In the genomic region with DNA sequence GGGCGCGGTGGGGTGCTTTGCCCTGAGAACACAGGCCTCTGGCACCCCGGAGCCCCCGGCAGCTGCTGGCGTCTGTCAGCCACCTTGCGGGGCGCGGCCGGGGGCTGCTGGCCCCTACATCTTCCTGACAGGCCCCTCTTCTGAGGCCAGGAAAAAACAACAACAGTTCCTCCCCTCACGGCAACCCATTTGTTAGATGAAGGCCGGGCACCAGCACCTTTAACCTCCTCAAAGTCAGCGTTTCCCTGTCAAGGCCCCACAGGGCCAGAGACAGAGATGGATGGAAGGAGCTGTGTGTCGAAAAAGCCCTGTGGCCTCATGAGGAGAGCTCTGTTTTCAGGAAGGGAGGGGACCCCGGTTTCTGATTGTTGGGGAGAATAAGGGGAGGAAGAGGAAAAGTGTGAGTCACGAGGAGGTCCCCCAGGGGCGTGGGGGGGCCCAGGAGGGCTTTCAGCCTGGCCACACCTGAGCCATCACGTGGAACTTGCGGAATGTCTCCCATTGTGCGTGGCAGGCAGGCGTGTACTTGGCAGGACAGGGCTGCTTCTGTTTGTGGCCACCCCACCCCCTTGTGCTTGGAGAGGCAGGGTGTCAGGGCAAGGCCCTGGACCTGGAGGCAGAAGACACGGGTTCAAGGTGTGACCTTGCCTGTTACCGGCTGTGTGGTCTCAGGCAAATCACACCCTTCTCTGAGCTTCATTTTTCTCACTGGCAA, we compare ENCODE assay signal across 1 cellular context.
TF ChIP-seq lines count a peak whose summit lies in the region.

No MANE protein-coding gene starts in this region.

TF ChIP-seq in HepG2, 621 proteins besides CTCF, POLR2A, EP300 and RAD21 (continued from another document and continues in another):
- no peak for TF ChIP-seq ZFP62 (CRISPR knock-in tag; IDR thresholded peaks at IDR 0.05)
- TF ChIP-seq SAP130 (CRISPR knock-in tag; IDR thresholded peaks at IDR 0.05; ENCODE audit: low read depth), result peak; percentile 34; the same call in 1 of the 2 replicates
- peak; percentile 15; the same call in 1 of the 2 replicates for TF ChIP-seq DPF2 (CRISPR knock-in tag; IDR thresholded peaks at IDR 0.05; ENCODE audit: borderline replicate concordance, low read depth)
- peak; percentile 36; the same call in 1 of the 2 replicates for TF ChIP-seq HNF4A (CRISPR knock-in tag; IDR thresholded peaks at IDR 0.05)
- TF ChIP-seq CBX2 (IDR thresholded peaks at IDR 0.05; ENCODE audit: low read depth, low read length), result no peak
- TF ChIP-seq CBX2 (CRISPR knock-in tag; IDR thresholded peaks at IDR 0.05; ENCODE audit: low read depth), result no peak
- TF ChIP-seq MXD4 (CRISPR knock-in tag; IDR thresholded peaks at IDR 0.05), result 0 out of 2 replicates have a peak, but pooled peaks have one; percentile 44
- peak; percentile 80 for TF ChIP-seq ZNF629 (CRISPR knock-in tag; conservative IDR thresholded peaks at IDR 0.05)
- TF ChIP-seq, protein P1, sequence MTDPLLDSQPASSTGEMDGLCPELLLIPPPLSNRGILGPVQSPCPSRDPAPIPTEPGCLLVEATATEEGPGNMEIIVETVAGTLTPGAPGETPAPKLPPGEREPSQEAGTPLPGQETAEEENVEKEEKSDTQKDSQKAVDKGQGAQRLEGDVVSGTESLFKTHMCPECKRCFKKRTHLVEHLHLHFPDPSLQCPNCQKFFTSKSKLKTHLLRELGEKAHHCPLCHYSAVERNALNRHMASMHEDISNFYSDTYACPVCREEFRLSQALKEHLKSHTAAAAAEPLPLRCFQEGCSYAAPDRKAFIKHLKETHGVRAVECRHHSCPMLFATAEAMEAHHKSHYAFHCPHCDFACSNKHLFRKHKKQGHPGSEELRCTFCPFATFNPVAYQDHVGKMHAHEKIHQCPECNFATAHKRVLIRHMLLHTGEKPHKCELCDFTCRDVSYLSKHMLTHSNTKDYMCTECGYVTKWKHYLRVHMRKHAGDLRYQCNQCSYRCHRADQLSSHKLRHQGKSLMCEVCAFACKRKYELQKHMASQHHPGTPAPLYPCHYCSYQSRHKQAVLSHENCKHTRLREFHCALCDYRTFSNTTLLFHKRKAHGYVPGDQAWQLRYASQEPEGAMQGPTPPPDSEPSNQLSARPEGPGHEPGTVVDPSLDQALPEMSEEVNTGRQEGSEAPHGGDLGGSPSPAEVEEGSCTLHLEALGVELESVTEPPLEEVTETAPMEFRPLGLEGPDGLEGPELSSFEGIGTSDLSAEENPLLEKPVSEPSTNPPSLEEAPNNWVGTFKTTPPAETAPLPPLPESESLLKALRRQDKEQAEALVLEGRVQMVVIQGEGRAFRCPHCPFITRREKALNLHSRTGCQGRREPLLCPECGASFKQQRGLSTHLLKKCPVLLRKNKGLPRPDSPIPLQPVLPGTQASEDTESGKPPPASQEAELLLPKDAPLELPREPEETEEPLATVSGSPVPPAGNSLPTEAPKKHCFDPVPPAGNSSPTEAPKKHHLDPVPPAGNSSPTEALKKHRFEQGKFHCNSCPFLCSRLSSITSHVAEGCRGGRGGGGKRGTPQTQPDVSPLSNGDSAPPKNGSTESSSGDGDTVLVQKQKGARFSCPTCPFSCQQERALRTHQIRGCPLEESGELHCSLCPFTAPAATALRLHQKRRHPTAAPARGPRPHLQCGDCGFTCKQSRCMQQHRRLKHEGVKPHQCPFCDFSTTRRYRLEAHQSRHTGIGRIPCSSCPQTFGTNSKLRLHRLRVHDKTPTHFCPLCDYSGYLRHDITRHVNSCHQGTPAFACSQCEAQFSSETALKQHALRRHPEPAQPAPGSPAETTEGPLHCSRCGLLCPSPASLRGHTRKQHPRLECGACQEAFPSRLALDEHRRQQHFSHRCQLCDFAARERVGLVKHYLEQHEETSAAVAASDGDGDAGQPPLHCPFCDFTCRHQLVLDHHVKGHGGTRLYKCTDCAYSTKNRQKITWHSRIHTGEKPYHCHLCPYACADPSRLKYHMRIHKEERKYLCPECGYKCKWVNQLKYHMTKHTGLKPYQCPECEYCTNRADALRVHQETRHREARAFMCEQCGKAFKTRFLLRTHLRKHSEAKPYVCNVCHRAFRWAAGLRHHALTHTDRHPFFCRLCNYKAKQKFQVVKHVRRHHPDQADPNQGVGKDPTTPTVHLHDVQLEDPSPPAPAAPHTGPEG (CRISPR knock-in tag; IDR thresholded peaks at IDR 0.05), result peak; percentile 72
- no peak for TF ChIP-seq KDM6A (CRISPR knock-in tag; IDR thresholded peaks at IDR 0.05; ENCODE audit: low read depth)
- peak; percentile 66 for TF ChIP-seq GATAD2A (CRISPR knock-in tag; IDR thresholded peaks at IDR 0.05)
- TF ChIP-seq, protein P2, sequence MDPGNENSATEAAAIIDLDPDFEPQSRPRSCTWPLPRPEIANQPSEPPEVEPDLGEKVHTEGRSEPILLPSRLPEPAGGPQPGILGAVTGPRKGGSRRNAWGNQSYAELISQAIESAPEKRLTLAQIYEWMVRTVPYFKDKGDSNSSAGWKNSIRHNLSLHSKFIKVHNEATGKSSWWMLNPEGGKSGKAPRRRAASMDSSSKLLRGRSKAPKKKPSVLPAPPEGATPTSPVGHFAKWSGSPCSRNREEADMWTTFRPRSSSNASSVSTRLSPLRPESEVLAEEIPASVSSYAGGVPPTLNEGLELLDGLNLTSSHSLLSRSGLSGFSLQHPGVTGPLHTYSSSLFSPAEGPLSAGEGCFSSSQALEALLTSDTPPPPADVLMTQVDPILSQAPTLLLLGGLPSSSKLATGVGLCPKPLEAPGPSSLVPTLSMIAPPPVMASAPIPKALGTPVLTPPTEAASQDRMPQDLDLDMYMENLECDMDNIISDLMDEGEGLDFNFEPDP (CRISPR knock-in tag; conservative IDR thresholded peaks at IDR 0.05), result no peak
- TF ChIP-seq NKX3-1 (CRISPR knock-in tag; IDR thresholded peaks at IDR 0.05), result 0 out of 2 replicates have a peak, but pooled peaks have one; percentile 56
- peak; percentile 53; the same call in 1 of the 2 replicates for TF ChIP-seq ZNF563 (CRISPR knock-in tag; IDR thresholded peaks at IDR 0.05)
- TF ChIP-seq XRCC5 (optimal IDR thresholded peaks at IDR 0.05; ENCODE audit: low read length), result no peak
- no peak for TF ChIP-seq PAX8 (CRISPR knock-in tag; IDR thresholded peaks at IDR 0.05; ENCODE audit: borderline replicate concordance)
- TF ChIP-seq, protein P3, sequence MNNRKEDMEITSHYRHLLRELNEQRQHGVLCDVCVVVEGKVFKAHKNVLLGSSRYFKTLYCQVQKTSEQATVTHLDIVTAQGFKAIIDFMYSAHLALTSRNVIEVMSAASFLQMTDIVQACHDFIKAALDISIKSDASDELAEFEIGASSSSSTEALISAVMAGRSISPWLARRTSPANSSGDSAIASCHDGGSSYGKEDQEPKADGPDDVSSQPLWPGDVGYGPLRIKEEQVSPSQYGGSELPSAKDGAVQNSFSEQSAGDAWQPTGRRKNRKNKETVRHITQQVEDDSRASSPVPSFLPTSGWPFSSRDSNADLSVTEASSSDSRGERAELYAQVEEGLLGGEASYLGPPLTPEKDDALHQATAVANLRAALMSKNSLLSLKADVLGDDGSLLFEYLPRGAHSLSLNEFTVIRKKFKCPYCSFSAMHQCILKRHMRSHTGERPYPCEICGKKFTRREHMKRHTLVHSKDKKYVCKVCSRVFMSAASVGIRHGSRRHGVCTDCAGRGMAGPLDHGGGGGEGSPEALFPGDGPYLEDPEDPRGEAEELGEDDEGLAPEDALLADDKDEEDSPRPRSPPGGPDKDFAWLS (CRISPR knock-in tag; IDR thresholded peaks at IDR 0.05; ENCODE audit: borderline replicate concordance), result no peak
- peak; percentile 49; the same call in 1 of the 2 replicates for TF ChIP-seq ZNF784 (CRISPR knock-in tag; IDR thresholded peaks at IDR 0.05; ENCODE audit: borderline replicate concordance)
- TF ChIP-seq TARDBP (CRISPR knock-in tag; IDR thresholded peaks at IDR 0.05), result no peak; the same call in 1 of the 2 replicates
- TF ChIP-seq HDAC1 (CRISPR knock-in tag; IDR thresholded peaks at IDR 0.05), result 0 out of 2 replicates have a peak, but pooled peaks have one; percentile 26
- 0 out of 2 replicates have a peak, but pooled peaks have one; percentile 45 for TF ChIP-seq NCOA1 (CRISPR knock-in tag; IDR thresholded peaks at IDR 0.05)
- TF ChIP-seq, protein P4, sequence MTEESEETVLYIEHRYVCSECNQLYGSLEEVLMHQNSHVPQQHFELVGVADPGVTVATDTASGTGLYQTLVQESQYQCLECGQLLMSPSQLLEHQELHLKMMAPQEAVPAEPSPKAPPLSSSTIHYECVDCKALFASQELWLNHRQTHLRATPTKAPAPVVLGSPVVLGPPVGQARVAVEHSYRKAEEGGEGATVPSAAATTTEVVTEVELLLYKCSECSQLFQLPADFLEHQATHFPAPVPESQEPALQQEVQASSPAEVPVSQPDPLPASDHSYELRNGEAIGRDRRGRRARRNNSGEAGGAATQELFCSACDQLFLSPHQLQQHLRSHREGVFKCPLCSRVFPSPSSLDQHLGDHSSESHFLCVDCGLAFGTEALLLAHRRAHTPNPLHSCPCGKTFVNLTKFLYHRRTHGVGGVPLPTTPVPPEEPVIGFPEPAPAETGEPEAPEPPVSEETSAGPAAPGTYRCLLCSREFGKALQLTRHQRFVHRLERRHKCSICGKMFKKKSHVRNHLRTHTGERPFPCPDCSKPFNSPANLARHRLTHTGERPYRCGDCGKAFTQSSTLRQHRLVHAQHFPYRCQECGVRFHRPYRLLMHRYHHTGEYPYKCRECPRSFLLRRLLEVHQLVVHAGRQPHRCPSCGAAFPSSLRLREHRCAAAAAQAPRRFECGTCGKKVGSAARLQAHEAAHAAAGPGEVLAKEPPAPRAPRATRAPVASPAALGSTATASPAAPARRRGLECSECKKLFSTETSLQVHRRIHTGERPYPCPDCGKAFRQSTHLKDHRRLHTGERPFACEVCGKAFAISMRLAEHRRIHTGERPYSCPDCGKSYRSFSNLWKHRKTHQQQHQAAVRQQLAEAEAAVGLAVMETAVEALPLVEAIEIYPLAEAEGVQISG (CRISPR knock-in tag; IDR thresholded peaks at IDR 0.05), result peak; percentile 65
- TF ChIP-seq, protein P5, sequence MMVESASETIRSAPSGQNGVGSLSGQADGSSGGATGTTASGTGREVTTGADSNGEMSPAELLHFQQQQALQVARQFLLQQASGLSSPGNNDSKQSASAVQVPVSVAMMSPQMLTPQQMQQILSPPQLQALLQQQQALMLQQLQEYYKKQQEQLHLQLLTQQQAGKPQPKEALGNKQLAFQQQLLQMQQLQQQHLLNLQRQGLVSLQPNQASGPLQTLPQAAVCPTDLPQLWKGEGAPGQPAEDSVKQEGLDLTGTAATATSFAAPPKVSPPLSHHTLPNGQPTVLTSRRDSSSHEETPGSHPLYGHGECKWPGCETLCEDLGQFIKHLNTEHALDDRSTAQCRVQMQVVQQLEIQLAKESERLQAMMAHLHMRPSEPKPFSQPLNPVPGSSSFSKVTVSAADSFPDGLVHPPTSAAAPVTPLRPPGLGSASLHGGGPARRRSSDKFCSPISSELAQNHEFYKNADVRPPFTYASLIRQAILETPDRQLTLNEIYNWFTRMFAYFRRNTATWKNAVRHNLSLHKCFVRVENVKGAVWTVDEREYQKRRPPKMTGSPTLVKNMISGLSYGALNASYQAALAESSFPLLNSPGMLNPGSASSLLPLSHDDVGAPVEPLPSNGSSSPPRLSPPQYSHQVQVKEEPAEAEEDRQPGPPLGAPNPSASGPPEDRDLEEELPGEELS (CRISPR knock-in tag; IDR thresholded peaks at IDR 0.05), result 0 out of 2 replicates have a peak, but pooled peaks have one; percentile 39
- TF ChIP-seq TBX2 (CRISPR knock-in tag; IDR thresholded peaks at IDR 0.05; ENCODE audit: borderline replicate concordance), result peak; percentile 47; the same call in 1 of the 2 replicates
- 0 out of 2 replicates have a peak, but pooled peaks have one; percentile 15 for TF ChIP-seq PRDM10 (CRISPR knock-in tag; IDR thresholded peaks at IDR 0.05; ENCODE audit: low read depth)
- peak; percentile 40; the same call in 1 of the 2 replicates for TF ChIP-seq SALL1 (CRISPR knock-in tag; IDR thresholded peaks at IDR 0.05)
- TF ChIP-seq ZGPAT (CRISPR knock-in tag; IDR thresholded peaks at IDR 0.05), result 0 out of 2 replicates have a peak, but pooled peaks have one; percentile 22
- 0 out of 2 replicates have a peak, but pooled peaks have one; percentile 38 for TF ChIP-seq ATF7-NPFF (CRISPR knock-in tag; IDR thresholded peaks at IDR 0.05; ENCODE audit: low read depth)
